ENCODE assay signal across 17 cellular contexts in genomic region chr15:78092111-78093041, GRCh38. TPM values are rescaled to one million over a fixed set of nuclear protein-coding genes. Genes with fewer than 3 reads are reported as not detected.
DNase-seq lines count a peak whose midpoint lies in the region; ATAC-seq and TF ChIP-seq lines count a peak whose summit lies in the region.
"Had no signal": no experiment of that assay in that cellular context is flagged by ENCODE, and none has a peak within 500 bp of the region (broad histone marks: within the 10 kb centered on the region; RNA-seq: fewer than 3 reads in every experiment).

SH2D7 (plus strand) TSS chr15:78092561; CDS start chr15:78092585, 24 bp downstream.

- ATAC-seq in sciatic nerve, result peak; percentile 8

- intact Hi-C loops in left ventricle myocardium inferior (cut with micrococcal nuclease), result no loop called here
- intact Hi-C loops in sciatic nerve (cut with DNase I), result no loop called here
- intact Hi-C loops in A673 (cut with micrococcal nuclease; ENCODE audit: unreplicated experiment), result no loop called here

- CTCF ChIA-PET in A673 (lab: Charles Lee), result no interaction called here

- DNase-seq in DMS79 treated with DMSO at 0.1 percent for 48 hours (lab: John Stamatoyannopoulos, UW), result peak; percentile 1
- DNase-seq in DMS79 (lab: John Stamatoyannopoulos, UW), result no peak
- peak; percentile 41 to 58 for DNase-seq in SJCRH30
- DNase-seq in left ventricle myocardium inferior, result no peak
- DNase-seq in sciatic nerve (ENCODE audit: low spot score), result peak; percentile 56
- DNase-seq in NCI-H345 (lab: John Stamatoyannopoulos, UW), result no peak
- no peak for DNase-seq in NCI-H2196 treated with DMSO at 0.1 percent for 48 hours (lab: John Stamatoyannopoulos, UW; ENCODE audit: unreplicated experiment)
- DNase-seq in A673 (ENCODE audit: low spot score), result no peak
- DNase-seq: activated naive CD4-positive, alpha-beta T cell treated with anti-CD3 and anti-CD28 coated beads, Interleukin-2, amount 50 U/mL, for 16 hours; foreskin melanocyte; GF-D8; midbrain; NCI-H2081; SHP77; testis had no signal

- no TSS peak for BruUV-seq in A673 (replicated peaks; lab: Mats Ljungman, UMichigan)

- peak within 1 kb of the TSS; percentile 76 for H3K27ac ChIP-seq in SJCRH30
- peak within 1 kb of the TSS; percentile 41 for H3K27ac ChIP-seq in left ventricle myocardium inferior (replicated peaks)
- no peak within 1 kb of the TSS for H3K27ac ChIP-seq in A673 (ENCODE audit: low read depth, low read length, poor library complexity, severe bottlenecking)
- H3K27ac ChIP-seq: 22Rv1, cardiac muscle cell, testis had no signal

- no peaks in the 10 kb centered on the region for H3K9me3 ChIP-seq in SJCRH30 (replicated peaks)
- H3K9me3 ChIP-seq in left ventricle myocardium inferior (replicated peaks), result no peaks in the 10 kb centered on the region
- H3K9me3 ChIP-seq in A673 (ENCODE audit: low read depth, low read length, poor library complexity, severe bottlenecking), result no peaks in the 10 kb centered on the region
- H3K9me3 ChIP-seq: testis had no signal

- peaks cover 41% of the 10 kb centered on the region for H3K4me1 ChIP-seq in SJCRH30
- H3K4me1 ChIP-seq in left ventricle myocardium inferior, result peaks cover 26% of the 10 kb centered on the region
- H3K4me1 ChIP-seq in A673 (ENCODE audit: insufficient read depth, low read length, poor library complexity, severe bottlenecking), result no peaks in the 10 kb centered on the region
- H3K4me1 ChIP-seq: testis had no signal

- TF ChIP-seq CTCF in left ventricle myocardium inferior (IDR thresholded peaks at IDR 0.05; ENCODE audit: borderline replicate concordance) (no peak), A673 (conservative IDR thresholded peaks at IDR 0.05; ENCODE audit: low read depth, low read length) (no peak)

- POLR2A ChIA-PET in A673 (lab: Charles Lee; ENCODE audit: low non-redundant PET), result no interaction called here

- H3K4me3 ChIP-seq in SJCRH30, result no peak within 1 kb of the TSS
- H3K4me3 ChIP-seq in left ventricle myocardium inferior, result no peak within 1 kb of the TSS
- no peak within 1 kb of the TSS for H3K4me3 ChIP-seq in A673 (ENCODE audit: low read depth, low read length, poor library complexity, severe bottlenecking)
- H3K4me3 ChIP-seq: cardiac muscle cell, testis had no signal

- H3K27me3 ChIP-seq in SJCRH30 (no peaks in the 10 kb centered on the region), left ventricle myocardium inferior (ENCODE audit: low read depth) (no peaks in the 10 kb centered on the region), A673 (replicated peaks; ENCODE audit: insufficient read depth, low read depth, low read length, poor library complexity) (no peaks in the 10 kb centered on the region)
- H3K27me3 ChIP-seq: cardiac muscle cell, testis had no signal

- H3K36me3 ChIP-seq in SJCRH30 (no peaks in the 10 kb centered on the region), left ventricle myocardium inferior (no peaks in the 10 kb centered on the region), A673 (ENCODE audit: insufficient read depth, low read length, poor library complexity, severe bottlenecking) (no peaks in the 10 kb centered on the region)
- H3K36me3 ChIP-seq: cardiac muscle cell had no signal

RNA-seq across cellular contexts. Expression of gene SH2D7, which starts in this region (rescaled TPM):
- total RNA-seq in SJCRH30 (2014; rRNA removed; shearing (Covaris generic)), result 0.08 and 0.36 TPM in 2 replicates
- total RNA-seq in left ventricle myocardium inferior, result not detected
- total RNA-seq in sciatic nerve, result not detected
- not detected in 2 replicates for total RNA-seq in A673 (2021)
- total RNA-seq: cardiac muscle cell had no signal

Comparison
In these comparisons a context has a peak if more than half of its experiments do, and no peak if none do; other contexts are left out.
1. Peak in DNase-seq and H3K27ac ChIP-seq in SJCRH30; RNA of the gene not detected or under 1 TPM.
2. Peak in DNase-seq and ATAC-seq in sciatic nerve; RNA of the gene not detected or under 1 TPM.